17 cellular contexts compared by ENCODE assay signal in genomic region chr5:14734382-14734781, GRCh38.
DNase-seq lines count a peak whose midpoint lies in the region; ATAC-seq and TF ChIP-seq lines count a peak whose summit lies in the region.
"Had no signal": no experiment of that assay in that cellular context is flagged by ENCODE, and none has a peak within 500 bp of the region (broad histone marks: within the 10 kb centered on the region; RNA-seq: fewer than 3 reads in every experiment).

No MANE protein-coding gene starts in this region.

- no peaks in the 10 kb centered on the region for H3K9me3 Mint-ChIP-seq in activated naive CD4-positive, alpha-beta T cell treated with anti-CD3 and anti-CD28 coated beads, Interleukin-2, amount 50 U/mL, for 24 hours
- no peaks in the 10 kb centered on the region for H3K9me3 Mint-ChIP-seq in activated CD8-positive, alpha-beta memory T cell treated with anti-CD3 and anti-CD28 coated beads, Interleukin-2, amount 10 ng/mL, durations not matched to agents 7 days and 5 days (ENCODE audit: low read depth)

- CTCF ChIA-PET in HEK293 (lab: Yijun Ruan, JAX), result no interaction called here
- CTCF ChIA-PET in activated CD8-positive, alpha-beta memory T cell treated with anti-CD3 and anti-CD28 coated beads, Interleukin-2, amount 10 ng/mL, durations not matched to agents 7 days and 5 days (lab: Charles Lee), result no interaction called here

- POLR2A ChIA-PET in HEK293 (lab: Yijun Ruan, JAX), result no interaction called here

- no peak for DNase-seq in activated naive CD4-positive, alpha-beta T cell (lab: John Stamatoyannopoulos, UW)
- DNase-seq in left colon (no peak), putamen (ENCODE audit: low spot score) (no peak)
- no peak for DNase-seq in activated CD8-positive, alpha-beta memory T cell treated with anti-CD3 and anti-CD28 coated beads, Interleukin-2, amount 10 ng/mL, durations not matched to agents 7 days and 5 days
- DNase-seq: BE2C, COR-L47, DMS 273 treated with DMSO at 0.1 percent for 48 hours, DND-41, NCI-H1105 treated with DMSO at 0.1 percent for 48 hours, NCI-H1694 treated with DMSO at 0.1 percent for 48 hours, NCI-H226, NCI-H524 had no signal

- H3K27ac ChIP-seq in HEK293 (ENCODE audit: extremely low read depth, low read depth, low read length), result no peak overlapping the region
- H3K27ac ChIP-seq: SJSA1 had no signal

- no peaks in the 10 kb centered on the region for H3K4me1 ChIP-seq in HEK293 (ENCODE audit: control insufficient read depth, insufficient read depth, low read length)
- H3K4me1 ChIP-seq: BE2C had no signal

- H3K36me3 Mint-ChIP-seq in activated naive CD4-positive, alpha-beta T cell treated with anti-CD3 and anti-CD28 coated beads, Interleukin-2, amount 50 U/mL, for 24 hours, result peaks cover 14% of the 10 kb centered on the region
- H3K36me3 Mint-ChIP-seq in activated CD8-positive, alpha-beta memory T cell treated with anti-CD3 and anti-CD28 coated beads, Interleukin-2, amount 10 ng/mL, durations not matched to agents 7 days and 5 days, result no peaks in the 10 kb centered on the region

- peak; percentile 51 for ATAC-seq in left colon
- no peak for ATAC-seq in HG03469 (IDR thresholded peaks at IDR 0.05; ENCODE audit: unreplicated experiment)
- no peak for ATAC-seq in activated CD8-positive, alpha-beta memory T cell treated with anti-CD3 and anti-CD28 coated beads, Interleukin-2, amount 10 ng/mL, durations not matched to agents 7 days and 5 days

- H3K4me3 Mint-ChIP-seq in activated naive CD4-positive, alpha-beta T cell treated with anti-CD3 and anti-CD28 coated beads, Interleukin-2, amount 50 U/mL, for 24 hours, result no peak overlapping the region
- no peak overlapping the region for H3K4me3 Mint-ChIP-seq in activated CD8-positive, alpha-beta memory T cell treated with anti-CD3 and anti-CD28 coated beads, Interleukin-2, amount 10 ng/mL, durations not matched to agents 7 days and 5 days

- intact Hi-C loops in left colon (cut with DNase I, micrococcal nuclease), result no loop called here

- TF ChIP-seq CTCF in HEK293 (tag by site-specific recombination; IDR thresholded peaks at IDR 0.05), result no peak

- H3K27ac Mint-ChIP-seq in activated naive CD4-positive, alpha-beta T cell treated with anti-CD3 and anti-CD28 coated beads, Interleukin-2, amount 50 U/mL, for 24 hours, result peak overlapping the region; percentile 30
- no peak overlapping the region for H3K27ac Mint-ChIP-seq in activated CD8-positive, alpha-beta memory T cell treated with anti-CD3 and anti-CD28 coated beads, Interleukin-2, amount 10 ng/mL, durations not matched to agents 7 days and 5 days

- H3K4me1 Mint-ChIP-seq in activated naive CD4-positive, alpha-beta T cell treated with anti-CD3 and anti-CD28 coated beads, Interleukin-2, amount 50 U/mL, for 24 hours, result peaks cover 5% of the 10 kb centered on the region
- no peaks in the 10 kb centered on the region for H3K4me1 Mint-ChIP-seq in activated CD8-positive, alpha-beta memory T cell treated with anti-CD3 and anti-CD28 coated beads, Interleukin-2, amount 10 ng/mL, durations not matched to agents 7 days and 5 days

- H3K27me3 Mint-ChIP-seq in activated naive CD4-positive, alpha-beta T cell treated with anti-CD3 and anti-CD28 coated beads, Interleukin-2, amount 50 U/mL, for 24 hours, result no peaks in the 10 kb centered on the region
- no peaks in the 10 kb centered on the region for H3K27me3 Mint-ChIP-seq in activated CD8-positive, alpha-beta memory T cell treated with anti-CD3 and anti-CD28 coated beads, Interleukin-2, amount 10 ng/mL, durations not matched to agents 7 days and 5 days

- H3K9me3 ChIP-seq in HEK293 (ENCODE audit: control insufficient read depth, insufficient read depth, low read depth, low read length), result no peaks in the 10 kb centered on the region
- H3K9me3 ChIP-seq: BE2C, SJSA1 had no signal

- H3K4me3 ChIP-seq in HEK293 (ENCODE audit: low read depth, low read length), result no peak overlapping the region
- H3K4me3 ChIP-seq: K562, SJSA1 had no signal

- peaks cover 0 to 4% of the 10 kb centered on the region in 2 experiments; a peak in 2 of 3 replicates for H3K36me3 ChIP-seq in HEK293 (ENCODE audit: control insufficient read depth in 2 of 2, insufficient read depth in 1 of 2, low read length in 2 of 2)
- H3K36me3 ChIP-seq: BE2C, SJSA1 had no signal

TF ChIP-seq in HEK293, 187 proteins besides CTCF, POLR2A, EP300 and RAD21:
- TF ChIP-seq ZNF692 (tag by site-specific recombination; IDR thresholded peaks at IDR 0.05) (0 out of 2 replicates have a peak, but pooled peaks have one; percentile 42), ZFP69B (tag by site-specific recombination; IDR thresholded peaks at IDR 0.05) (0 out of 2 replicates have a peak, but pooled peaks have one; percentile 40), YY2 (tag by site-specific recombination; IDR thresholded peaks at IDR 0.05) (no peak), ZNF114 (tag by site-specific recombination; IDR thresholded peaks at IDR 0.05) (no peak), ZNF548 (tag by site-specific recombination; IDR thresholded peaks at IDR 0.05) (no peak), IKZF3 (tag by site-specific recombination; IDR thresholded peaks at IDR 0.05) (no peak), KLF16 (tag by site-specific recombination; IDR thresholded peaks at IDR 0.05) (no peak)
